In genomic region chr2:67065046-67065445, GRCh38 we compare ENCODE assay signal across 17 cellular contexts.
DNase-seq lines count a peak whose midpoint lies in the region; ATAC-seq and TF ChIP-seq lines count a peak whose summit lies in the region.
"Had no signal": no experiment of that assay in that cellular context is flagged by ENCODE, and none has a peak within 500 bp of the region (broad histone marks: within the 10 kb centered on the region; RNA-seq: fewer than 3 reads in every experiment).

No MANE protein-coding gene starts in this region.

- H3K9me3 ChIP-seq in adipocyte (ENCODE audit: control insufficient read depth, low read length) (no peaks in the 10 kb centered on the region), right lobe of liver (no peaks in the 10 kb centered on the region), uterus (no peaks in the 10 kb centered on the region)

- no peaks in the 10 kb centered on the region for H3K36me3 ChIP-seq in adipocyte (ENCODE audit: control insufficient read depth, insufficient read depth, low read length, severe bottlenecking)
- no peaks in the 10 kb centered on the region for H3K36me3 ChIP-seq in right lobe of liver
- H3K36me3 ChIP-seq in uterus, result no peaks in the 10 kb centered on the region

- intact Hi-C loops in right lobe of liver (cut with DNase I) (no loop called here), uterus (cut with DNase I; ENCODE audit: low total_unique reads) (no loop called here)

- H3K27ac ChIP-seq in right lobe of liver (no peak overlapping the region), uterus (peak overlapping the region; percentile 57 to 68), coronary artery (no peak overlapping the region)
- H3K27ac ChIP-seq: SK-N-MC had no signal

- no peak for TF ChIP-seq POLR2A in right lobe of liver (IDR thresholded peaks at IDR 0.05)
- no peak for TF ChIP-seq POLR2A in uterus (IDR thresholded peaks at IDR 0.05)

- DNase-seq in adipocyte (ENCODE audit: low read depth), result peak; percentile 9
- DNase-seq in fibroblast of mammary gland (ENCODE audit: low read depth), result peak; percentile 43
- DNase-seq in right lobe of liver, result no peak
- DNase-seq in uterus, result peak; percentile 69 to 85
- no peak for DNase-seq in coronary artery (ENCODE audit: low spot score)
- DNase-seq in HCEC 1CT, result no peak
- DNase-seq: C1 segment of cervical spinal cord, COR-L47, KBM-7, NCI-H1105 treated with DMSO at 0.1 percent for 48 hours, NCI-H187 treated with DMSO at 0.1 percent for 48 hours, NCI-H446 treated with DMSO at 0.1 percent for 48 hours, NCI-H774 had no signal

- H3K27me3 ChIP-seq in adipocyte (replicated peaks; ENCODE audit: control insufficient read depth, insufficient read depth, low read length) (peaks cover 12% of the 10 kb centered on the region), right lobe of liver (no peaks in the 10 kb centered on the region), uterus (no peaks in the 10 kb centered on the region)

- TF ChIP-seq CTCF in fibroblast of mammary gland (conservative IDR thresholded peaks at IDR 0.05; ENCODE audit: control insufficient read depth, insufficient read depth, low read depth, low read length), result no peak
- no peak for TF ChIP-seq CTCF in right lobe of liver (IDR thresholded peaks at IDR 0.05)
- TF ChIP-seq CTCF in uterus (IDR thresholded peaks at IDR 0.05), result no peak
- TF ChIP-seq CTCF in coronary artery (IDR thresholded peaks at IDR 0.05), result no peak

- H3K4me3 ChIP-seq in adipocyte (ENCODE audit: low read length) (no peak overlapping the region), fibroblast of mammary gland (ENCODE audit: control insufficient read depth, low read depth, low read length) (no peak overlapping the region), right lobe of liver (no peak overlapping the region), uterus (no peak overlapping the region), coronary artery (no peak overlapping the region)
- H3K4me3 ChIP-seq: SK-N-MC had no signal

- ATAC-seq in right lobe of liver (peak in 3 of 4 donors; percentile 57 to 66 (median 59)), GM18517 (IDR thresholded peaks at IDR 0.05; ENCODE audit: unreplicated experiment) (no peak)
- ATAC-seq: Panc1, Right ventricle myocardium inferior had no signal

- H3K9ac ChIP-seq in adipocyte (ENCODE audit: low read length), result no peak overlapping the region

- H3K4me1 ChIP-seq in adipocyte (ENCODE audit: control insufficient read depth, insufficient read depth, low read length), result no peaks in the 10 kb centered on the region
- peaks cover 0 to 15% (median 2%) of the 10 kb centered on the region in 4 donors for H3K4me1 ChIP-seq in right lobe of liver
- H3K4me1 ChIP-seq in uterus, result no peaks in the 10 kb centered on the region

- WGBS in right lobe of liver (ENCODE audit: insufficient coverage, low coverage, low lambda C conversion rate, missing lambda C conversion rate), result 14% methylated on average over 4 of the region's 4 CpGs

Comparison
In these comparisons a context has a peak if more than half of its experiments do, and no peak if none do; other contexts are left out.
1. DNase-seq: peak in adipocyte (single experiment), fibroblast of mammary gland (single experiment) and uterus (2 of 2); none in right lobe of liver (0 of 3), coronary artery (single experiment) and HCEC 1CT (single experiment).
2. H3K27ac ChIP-seq: peak in uterus (2 of 2); none in right lobe of liver (0 of 3) and coronary artery (0 of 2).